8 cellular contexts compared by ENCODE assay signal in the genomic region with DNA sequence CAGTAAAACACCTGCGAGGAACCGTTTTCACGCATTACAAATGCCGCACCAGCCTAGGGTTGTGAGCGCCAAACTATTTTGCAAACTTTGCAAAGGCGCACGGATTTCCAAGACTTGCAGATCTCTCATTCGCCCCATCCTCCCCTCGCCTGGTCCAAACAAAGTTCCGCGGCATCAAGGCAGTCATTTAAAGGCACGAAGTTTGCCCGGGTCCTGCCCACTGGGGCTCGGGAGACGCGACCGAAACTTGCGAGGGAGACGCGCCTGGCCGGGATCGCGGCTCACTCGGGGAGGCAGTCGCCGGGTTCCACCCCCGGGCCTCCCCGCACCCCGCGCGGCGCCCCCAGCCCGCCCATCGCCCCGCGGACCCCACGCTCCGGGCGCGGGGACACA.
DNase-seq lines count a peak whose midpoint lies in the region; ATAC-seq and TF ChIP-seq lines count a peak whose summit lies in the region.

No MANE protein-coding gene starts in this region.

- H3K36me3 Mint-ChIP-seq in nephron progenitor cell (ENCODE audit: low read depth): peaks cover 26% of the 10 kb centered on the region

- H3K27me3 Mint-ChIP-seq in nephron progenitor cell (ENCODE audit: low read depth, poor library complexity): no peaks in the 10 kb centered on the region

- peaks cover 7% of the 10 kb centered on the region for H3K9me3 Mint-ChIP-seq in nephron progenitor cell

- H3K27ac Mint-ChIP-seq in nephron progenitor cell: peak overlapping the region; percentile 95

- peak; percentile 48 to 54 for DNase-seq in activated T-cell treated with anti-CD3 and anti-CD28 coated beads, Interleukin-2, amount 50 U/mL, for 48 hours
- DNase-seq in fibroblast of peridontal ligament (ENCODE audit: extremely low read depth) (peak; percentile 53), nephron progenitor cell (no peak), 8988T (no peak), DMS79 treated with DMSO at 0.1 percent for 48 hours (lab: John Stamatoyannopoulos, UW) (no peak)

- H3K9ac ChIP-seq in KMS-11: peak overlapping the region; percentile 73; the same call in 1 of the 2 replicates

- peak; percentile 4 for ATAC-seq in GM21367 (IDR thresholded peaks at IDR 0.05; ENCODE audit: unreplicated experiment)

- no peaks in the 10 kb centered on the region for H3K36me3 ChIP-seq in KMS-11 (ENCODE audit: insufficient read depth)

- peak overlapping the region; percentile 95 for H3K4me3 Mint-ChIP-seq in nephron progenitor cell

- H3K27ac ChIP-seq in C4-2B (peak overlapping the region; percentile 90), KMS-11 (no peak overlapping the region)

- no peaks in the 10 kb centered on the region for H4K20me1 ChIP-seq in KMS-11 (ENCODE audit: insufficient read depth)

- no peak overlapping the region for H3K4me3 ChIP-seq in KMS-11 (IDR thresholded peaks at IDR 0.05; ENCODE audit: insufficient read depth, low read depth, low read length)

- peak overlapping the region; percentile 94 for H2AFZ ChIP-seq in KMS-11 (ENCODE audit: low read depth)

- peak overlapping the region; percentile 90 for H3K4me2 ChIP-seq in KMS-11

- no peak for TF ChIP-seq CTCF in C4-2B (conservative IDR thresholded peaks at IDR 0.05)
- no peak for TF ChIP-seq CTCF in KMS-11 (conservative IDR thresholded peaks at IDR 0.05; ENCODE audit: low read depth, low read length)
- no peak for TF ChIP-seq CTCF in nephron progenitor cell (IDR thresholded peaks at IDR 0.05)

- H3K27me3 ChIP-seq in KMS-11 (ENCODE audit: insufficient read depth, low read depth): no peaks in the 10 kb centered on the region

- peaks cover 19% of the 10 kb centered on the region for H3K4me1 ChIP-seq in KMS-11 (ENCODE audit: low read depth, poor library complexity, severe bottlenecking)

- H3K79me2 ChIP-seq in KMS-11 (ENCODE audit: insufficient read depth, low read depth): 0 out of 2 replicates have a peak, but pooled peaks cover 7% of the 10 kb centered on the region

- peaks cover 36% of the 10 kb centered on the region for H3K4me1 Mint-ChIP-seq in nephron progenitor cell

Comparison
In these comparisons a context has a peak if more than half of its experiments do, and no peak if none do; other contexts are left out.
1. DNase-seq: peak in activated T-cell treated with anti-CD3 and anti-CD28 coated beads, Interleukin-2, amount 50 U/mL, for 48 hours (2 of 2) and fibroblast of peridontal ligament (single experiment); none in nephron progenitor cell (single experiment), 8988T (single experiment) and DMS79 treated with DMSO at 0.1 percent for 48 hours (single experiment).